ENCODE assay signal across 8 cellular contexts in the genomic region with DNA sequence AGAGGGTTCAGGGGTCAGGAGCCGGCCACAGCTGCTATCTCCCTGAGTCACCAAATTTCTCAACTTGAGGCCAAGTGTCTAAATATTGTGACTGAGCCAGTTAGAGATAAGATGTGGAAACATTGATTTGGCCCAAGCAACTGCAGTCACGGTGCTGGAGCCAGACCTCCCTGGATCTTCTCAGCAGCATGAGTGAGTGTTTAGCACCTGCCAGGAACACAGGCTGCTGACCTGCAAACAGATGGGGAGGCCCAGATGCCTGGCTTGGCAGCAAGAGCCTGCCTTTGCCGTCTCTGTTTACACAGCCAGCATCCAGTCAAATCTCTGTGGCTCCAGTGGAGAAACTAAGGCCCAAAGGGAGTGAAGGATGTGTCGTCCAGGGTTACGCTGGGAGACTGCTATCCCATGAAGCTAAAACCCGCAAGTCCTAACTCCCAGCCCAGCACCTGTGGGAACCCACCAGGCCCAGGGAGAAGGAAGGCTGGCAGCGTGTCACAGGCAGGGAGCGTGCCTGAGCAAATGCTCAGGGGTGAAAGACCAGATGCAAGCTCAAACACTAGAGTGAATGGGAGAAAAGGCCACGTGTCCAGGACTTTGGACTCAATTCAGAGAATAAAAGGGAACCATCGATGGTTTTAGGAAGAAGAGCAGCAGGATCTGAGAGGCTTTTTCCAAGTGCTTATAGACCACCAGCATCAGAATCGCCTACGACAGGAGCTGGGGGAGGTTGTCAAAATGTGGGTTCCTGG. TPM values are rescaled to one million over a fixed set of nuclear protein-coding genes. Genes with fewer than 3 reads are reported as not detected.
DNase-seq lines count a peak whose midpoint lies in the region; ATAC-seq and TF ChIP-seq lines count a peak whose summit lies in the region.

No MANE protein-coding gene starts in this region.

- peak; percentile 31 for DNase-seq in NCI-H345 (lab: John Stamatoyannopoulos, UW)
- no peak for DNase-seq in NCI-H345 treated with DMSO at 0.1 percent for 48 hours (lab: John Stamatoyannopoulos, UW; ENCODE audit: unreplicated experiment)
- DNase-seq in SIG-M5 (lab: John Stamatoyannopoulos, UW), result peak; percentile 50
- peak; percentile 95 for DNase-seq in fibroblast of villous mesenchyme (ENCODE audit: low read depth)
- peak; percentile 65 for DNase-seq in pulmonary artery endothelial cell (ENCODE audit: low read depth, low spot score)
- DNase-seq in smooth muscle cell (lab: John Stamatoyannopoulos, UW; ENCODE audit: unreplicated experiment), result no peak
- DNase-seq in stimulated activated CD4-positive, alpha-beta T cell treated with anti-CD3 and anti-CD28 coated beads, Interleukin-2, amount 100 ng/mL, for 24 hours, result no peak

- no peaks in the 10 kb centered on the region for H3K36me3 ChIP-seq in smooth muscle cell (ENCODE audit: low read depth)

- no peak overlapping the region for H3K4me3 ChIP-seq in fibroblast of villous mesenchyme (ENCODE audit: low read depth, low read length)
- H3K4me3 ChIP-seq in smooth muscle cell, result no peak overlapping the region

- ATAC-seq in GM21515 (IDR thresholded peaks at IDR 0.05; ENCODE audit: unreplicated experiment), result no peak

- TF ChIP-seq CTCF in fibroblast of villous mesenchyme (IDR thresholded peaks at IDR 0.05; ENCODE audit: insufficient read depth, low read depth, low read length), result no peak
- TF ChIP-seq CTCF in smooth muscle cell (IDR thresholded peaks at IDR 0.05; ENCODE audit: borderline replicate concordance, insufficient read depth, poor library complexity, severe bottlenecking), result no peak

- no peaks in the 10 kb centered on the region for H3K4me1 ChIP-seq in smooth muscle cell (ENCODE audit: low read depth)

- no peaks in the 10 kb centered on the region for H3K79me2 ChIP-seq in smooth muscle cell (ENCODE audit: low read depth)

- no peaks in the 10 kb centered on the region for H3F3A ChIP-seq in smooth muscle cell (ENCODE audit: low read depth)

- no peaks in the 10 kb centered on the region for H3K9me3 ChIP-seq in smooth muscle cell (replicated peaks; ENCODE audit: low read depth)

- no peak overlapping the region for H2AFZ ChIP-seq in smooth muscle cell (ENCODE audit: low read depth)

- H3K27ac ChIP-seq in smooth muscle cell (ENCODE audit: low read depth), result no peak overlapping the region

- H3K27me3 ChIP-seq in smooth muscle cell (ENCODE audit: low read depth), result no peaks in the 10 kb centered on the region

- 74% methylated on average over 12 of the region's 12 CpGs for WGBS in smooth muscle cell (ENCODE audit: low lambda C conversion rate)

- no peak overlapping the region for H3K9ac ChIP-seq in smooth muscle cell (ENCODE audit: low read depth)

- H4K20me1 ChIP-seq in smooth muscle cell (ENCODE audit: low read depth), result no peaks in the 10 kb centered on the region

- H3K4me2 ChIP-seq in smooth muscle cell, result no peak overlapping the region

RNA-seq across cellular contexts. Expression of a gene that starts 15.9 kb away (rescaled TPM):
- 2.2 and 6.1 TPM in 2 replicates for total RNA-seq in fibroblast of villous mesenchyme
- 1.8 and 8.1 TPM in 2 replicates for total RNA-seq in pulmonary artery endothelial cell
- total RNA-seq in smooth muscle cell, result 0.18 and 0.31 TPM in 2 replicates
- polyA plus RNA-seq in smooth muscle cell, result 0.64 and 0.65 TPM in 2 replicates

Comparison
In these comparisons a context has a peak if more than half of its experiments do, and no peak if none do; other contexts are left out.
1. DNase-seq: peak in NCI-H345 (single experiment), SIG-M5 (single experiment), fibroblast of villous mesenchyme (single experiment) and pulmonary artery endothelial cell (single experiment); none in NCI-H345 treated with DMSO at 0.1 percent for 48 hours (single experiment), smooth muscle cell (single experiment) and stimulated activated CD4-positive, alpha-beta T cell treated with anti-CD3 and anti-CD28 coated beads, Interleukin-2, amount 100 ng/mL, for 24 hours (0 of 2).